Comparison of ENCODE assay signal across 17 cellular contexts in the genomic region with DNA sequence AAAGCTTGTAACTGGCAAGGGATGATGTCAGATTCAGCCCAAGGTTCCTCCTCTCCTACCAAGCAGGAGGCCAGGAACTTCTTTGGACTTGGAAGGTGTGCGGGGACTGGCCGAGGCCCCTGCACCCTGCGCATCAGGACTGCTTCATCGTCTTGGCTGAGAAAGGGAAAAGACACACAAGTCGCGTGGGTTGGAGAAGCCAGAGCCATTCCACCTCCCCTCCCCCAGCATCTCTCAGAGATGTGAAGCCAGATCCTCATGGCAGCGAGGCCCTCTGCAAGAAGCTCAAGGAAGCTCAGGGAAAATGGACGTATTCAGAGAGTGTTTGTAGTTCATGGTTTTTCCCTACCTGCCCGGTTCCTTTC. TPM values are rescaled to one million over a fixed set of nuclear protein-coding genes. Genes with fewer than 3 reads are reported as not detected.
A peak's percentile ranks its signal among the peaks of the same experiment; 100 is the strongest.
DNase-seq lines count a peak whose midpoint lies in the region; ATAC-seq, FAIRE-seq and TF ChIP-seq lines count a peak whose summit lies in the region.
"Had no signal": no experiment of that assay in that cellular context is flagged by ENCODE, and none has a peak within 500 bp of the region (broad histone marks: within the 10 kb centered on the region; RNA-seq: fewer than 3 reads in every experiment).

No MANE protein-coding gene starts in this region.

- H3K27ac Mint-ChIP-seq in CD4-positive, CD25-positive, alpha-beta regulatory T cell: peak overlapping the region; percentile 66 to 92 (median 67)
- H3K27ac Mint-ChIP-seq in activated T-helper 2 cell treated with anti-CD3 and anti-CD28 coated beads, Interferon-gamma antibody, Interleukin-2, Interleukin-4, amounts not matched to agents 10 μg/mL and 5 μg/mL and 100 μg/mL, durations not matched to agents 14 hours and 24 hours and 36 hours: peak overlapping the region; percentile 68
- H3K27ac Mint-ChIP-seq in naive B cell: peak overlapping the region in 4 of 6 donors; percentile 39 to 71 (median 58)

- no peak overlapping the region for H3K4me2 ChIP-seq in GM23248 (ENCODE audit: unreplicated experiment)

- H3K36me3 ChIP-seq in CD4-positive, CD25-positive, alpha-beta regulatory T cell (ENCODE audit: control insufficient read depth, insufficient read depth, low read length): peaks cover 64% of the 10 kb centered on the region
- peaks cover 26% of the 10 kb centered on the region for H3K36me3 ChIP-seq in GM23248 (ENCODE audit: low read depth)
- H3K36me3 ChIP-seq in pancreas: peaks cover 11 to 64% (median 49%) of the 10 kb centered on the region in 3 donors
- no peaks in the 10 kb centered on the region for H3K36me3 ChIP-seq in BE2C
- H3K36me3 ChIP-seq: uterus had no signal

- no peaks in the 10 kb centered on the region for H3K9me3 ChIP-seq in CD4-positive, CD25-positive, alpha-beta regulatory T cell (ENCODE audit: control insufficient read depth in 2 of 2, low read length in 2 of 2)
- no peaks in the 10 kb centered on the region for H3K9me3 ChIP-seq in GM23248 (ENCODE audit: low read depth)
- H3K9me3 ChIP-seq in pancreas: no peaks in the 10 kb centered on the region
- no peaks in the 10 kb centered on the region for H3K9me3 ChIP-seq in BE2C
- H3K9me3 ChIP-seq: uterus had no signal

- H3K4me1 ChIP-seq in CD4-positive, CD25-positive, alpha-beta regulatory T cell (ENCODE audit: control insufficient read depth, insufficient read depth, low read length, poor library complexity, severe bottlenecking): peaks cover 72% of the 10 kb centered on the region
- H3K4me1 ChIP-seq in GM23248 (ENCODE audit: insufficient read depth): peaks cover 12% of the 10 kb centered on the region; the same call in 1 of the 2 replicates
- H3K4me1 ChIP-seq in pancreas: no peaks in the 10 kb centered on the region
- no peaks in the 10 kb centered on the region for H3K4me1 ChIP-seq in BE2C
- H3K4me1 ChIP-seq: uterus had no signal

- intact Hi-C loops in activated T-helper 2 cell treated with anti-CD3 and anti-CD28 coated beads, Interferon-gamma antibody, Interleukin-2, Interleukin-4, amounts not matched to agents 10 μg/mL and 5 μg/mL and 100 μg/mL, durations not matched to agents 14 hours and 24 hours and 36 hours (cut with micrococcal nuclease): no loop called here
- intact Hi-C loops in pancreas (cut with DNase I): no loop called here

- H4K20me1 ChIP-seq in GM23248 (ENCODE audit: insufficient read depth): no peaks in the 10 kb centered on the region

- peak overlapping the region; percentile 21 for H3K4me3 ChIP-seq in CD4-positive, CD25-positive, alpha-beta regulatory T cell (ENCODE audit: low read depth, low read length)
- H3K4me3 ChIP-seq in GM23248: no peak overlapping the region
- H3K4me3 ChIP-seq in pancreas: no peak overlapping the region
- H3K4me3 ChIP-seq in BE2C (ENCODE audit: low read depth, low read length): no peak overlapping the region
- H3K4me3 ChIP-seq: uterus had no signal

- H3K9me3 Mint-ChIP-seq in CD4-positive, CD25-positive, alpha-beta regulatory T cell: peaks cover 0 to 7% (median 2%) of the 10 kb centered on the region in 7 donors
- peaks cover 14% of the 10 kb centered on the region for H3K9me3 Mint-ChIP-seq in activated T-helper 2 cell treated with anti-CD3 and anti-CD28 coated beads, Interferon-gamma antibody, Interleukin-2, Interleukin-4, amounts not matched to agents 10 μg/mL and 5 μg/mL and 100 μg/mL, durations not matched to agents 14 hours and 24 hours and 36 hours
- H3K9me3 Mint-ChIP-seq in naive B cell: peaks cover 0 to 6% (median 0%) of the 10 kb centered on the region in 7 donors

- no peaks in the 10 kb centered on the region for H3K27me3 ChIP-seq in CD4-positive, CD25-positive, alpha-beta regulatory T cell (ENCODE audit: control insufficient read depth, insufficient read depth, low read length)
- no peaks in the 10 kb centered on the region for H3K27me3 ChIP-seq in GM23248 (replicated peaks; ENCODE audit: insufficient read depth)
- no peaks in the 10 kb centered on the region for H3K27me3 ChIP-seq in pancreas
- H3K27me3 ChIP-seq in BE2C: no peaks in the 10 kb centered on the region
- H3K27me3 ChIP-seq: uterus had no signal

- WGBS in GM23248 (ENCODE audit: low coverage in 1 of 2, low lambda C conversion rate in 2 of 2, missing lambda C conversion rate in 2 of 2), 2 experiments: 93 to 99% methylated on average over 9 of the region's 9 CpGs
- 90 to 97% methylated on average over 9 of the region's 9 CpGs for WGBS in pancreas, 2 donors

- peaks cover 10% of the 10 kb centered on the region; the same call in 1 of the 2 replicates for H3F3A ChIP-seq in GM23248 (ENCODE audit: insufficient read depth)

- peaks cover 19% of the 10 kb centered on the region for H3K27me3 Mint-ChIP-seq in CD4-positive, CD25-positive, alpha-beta regulatory T cell
- H3K27me3 Mint-ChIP-seq in activated T-helper 2 cell treated with anti-CD3 and anti-CD28 coated beads, Interferon-gamma antibody, Interleukin-2, Interleukin-4, amounts not matched to agents 10 μg/mL and 5 μg/mL and 100 μg/mL, durations not matched to agents 14 hours and 24 hours and 36 hours (ENCODE audit: low read depth): no peaks in the 10 kb centered on the region
- H3K27me3 Mint-ChIP-seq in naive B cell: no peaks in the 10 kb centered on the region
- H3K27me3 Mint-ChIP-seq: activated B cell treated with CpG ODN at 0.5 μM for 24 hours had no signal

- TF ChIP-seq CTCF in pancreas (IDR thresholded peaks at IDR 0.05): no peak
- TF ChIP-seq CTCF in BE2C (IDR thresholded peaks at IDR 0.05; ENCODE audit: low read depth, low read length): no peak

- no peak overlapping the region for H2AFZ ChIP-seq in GM23248

- FAIRE-seq in urothelium cell line (lab: Jason Lieb, UNC) (no peak), pancreas (lab: Jason Lieb, UNC) (no peak)

- peak overlapping the region; percentile 97 for H3K27ac ChIP-seq in CD4-positive, CD25-positive, alpha-beta regulatory T cell (ENCODE audit: insufficient read depth, low read length, poor library complexity, severe bottlenecking)
- H3K27ac ChIP-seq in GM23248 (peak overlapping the region; percentile 22; the same call in 1 of the 2 replicates), pancreas (no peak overlapping the region)
- H3K27ac ChIP-seq: uterus had no signal

- H3K79me2 ChIP-seq in GM23248 (ENCODE audit: insufficient read depth): no peaks in the 10 kb centered on the region

- H3K9ac ChIP-seq in GM23248: no peak overlapping the region

- H3K4me1 Mint-ChIP-seq in CD4-positive, CD25-positive, alpha-beta regulatory T cell: peaks cover 34 to 84% (median 59%) of the 10 kb centered on the region in 4 donors
- peaks cover 69% of the 10 kb centered on the region for H3K4me1 Mint-ChIP-seq in activated T-helper 2 cell treated with anti-CD3 and anti-CD28 coated beads, Interferon-gamma antibody, Interleukin-2, Interleukin-4, amounts not matched to agents 10 μg/mL and 5 μg/mL and 100 μg/mL, durations not matched to agents 14 hours and 24 hours and 36 hours (ENCODE audit: low read depth)
- H3K4me1 Mint-ChIP-seq in naive B cell: peaks cover 12 to 23% (median 21%) of the 10 kb centered on the region in 3 donors

- no peak for ATAC-seq in CD4-positive, CD25-positive, alpha-beta regulatory T cell (ENCODE audit: low read depth in 2 of 2)
- ATAC-seq in naive B cell (ENCODE audit: low read depth in 2 of 2): no peak
- ATAC-seq in pancreas: no peak

- no peak for DNase-seq in CD4-positive, CD25-positive, alpha-beta regulatory T cell
- DNase-seq in GM23248 (no peak), naive B cell (no peak), urothelium cell line (ENCODE audit: low spot score) (no peak), pancreas (no peak), BE2C (no peak)
- DNase-seq in activated T-helper 2 cell treated with anti-CD3 and anti-CD28 coated beads, Interferon-gamma antibody, Interleukin-2, Interleukin-4, amounts not matched to agents 10 μg/mL and 5 μg/mL and 100 μg/mL, durations not matched to agents 14 hours and 24 hours and 36 hours (ENCODE audit: low spot score): no peak
- DNase-seq: activated B cell treated with CpG ODN at 0.5 μM for 24 hours; COR-L47; GDM1; GOT3; KG1; NCI-H1694 treated with DMSO at 0.1 percent for 48 hours; NCI-H526; retina; stimulated activated CD4-positive, alpha-beta T cell treated with anti-CD3 and anti-CD28 coated beads, Interleukin-1b, Interleukin-23, amount 100 ng/mL, for 48 hours; uterus had no signal

- peak overlapping the region in 2 of 4 donors; percentile 16 to 52 for H3K4me3 Mint-ChIP-seq in CD4-positive, CD25-positive, alpha-beta regulatory T cell
- H3K4me3 Mint-ChIP-seq in activated T-helper 2 cell treated with anti-CD3 and anti-CD28 coated beads, Interferon-gamma antibody, Interleukin-2, Interleukin-4, amounts not matched to agents 10 μg/mL and 5 μg/mL and 100 μg/mL, durations not matched to agents 14 hours and 24 hours and 36 hours (ENCODE audit: low read depth): no peak overlapping the region
- H3K4me3 Mint-ChIP-seq in naive B cell: no peak overlapping the region
- H3K4me3 Mint-ChIP-seq: activated B cell treated with CpG ODN at 0.5 μM for 24 hours had no signal

- peaks cover 55% of the 10 kb centered on the region for H3K36me3 Mint-ChIP-seq in CD4-positive, CD25-positive, alpha-beta regulatory T cell
- H3K36me3 Mint-ChIP-seq in activated T-helper 2 cell treated with anti-CD3 and anti-CD28 coated beads, Interferon-gamma antibody, Interleukin-2, Interleukin-4, amounts not matched to agents 10 μg/mL and 5 μg/mL and 100 μg/mL, durations not matched to agents 14 hours and 24 hours and 36 hours (ENCODE audit: low read depth): peaks cover 92% of the 10 kb centered on the region
- H3K36me3 Mint-ChIP-seq in naive B cell: peaks cover 19 to 20% of the 10 kb centered on the region in 2 donors

- no peaks in the 10 kb centered on the region for H3K9me2 ChIP-seq in GM23248 (ENCODE audit: insufficient read depth)

- in situ Hi-C loops in GM23248 (cut with MboI): no loop called here

RNA-seq across cellular contexts. Expression of gene TNFAIP3, which starts 14.4 kb away (rescaled TPM):
- total RNA-seq in CD4-positive, CD25-positive, alpha-beta regulatory T cell: 3,783 TPM
- polyA plus RNA-seq in CD4-positive, CD25-positive, alpha-beta regulatory T cell: 100 to 1,000 TPM in 2 of 4 donors, 10 to 100 TPM in 2; 70.5 to 103 (median 86.4) TPM
- total RNA-seq in GM23248 (2014; rRNA removed; shearing (Covaris generic)): 2.1 and 2.7 TPM in 2 replicates
- polyA plus RNA-seq in GM23248 (2016; fragmentation: Nextera tagmentation; extraction: Ambion mirVana) (6.3 and 7.4 TPM in 2 replicates), naive B cell (ENCODE audit: low read depth in 6 of 6) (10 to 100 TPM in 5 of 6 donors, 1 to 10 TPM in 1; 4.0 to 48.4 (median 33.8) TPM), pancreas (10 to 100 TPM; 13.9 to 14.5 TPM)
- 250 and 251 TPM in 2 replicates for total RNA-seq in activated T-helper 2 cell treated with anti-CD3 and anti-CD28 coated beads, Interferon-gamma antibody, Interleukin-2, Interleukin-4, amounts not matched to agents 10 μg/mL and 5 μg/mL and 100 μg/mL, durations not matched to agents 14 hours and 24 hours and 36 hours
- total RNA-seq in pancreas: 10 to 100 TPM in 5 of 6 donors, 1 to 10 TPM in 1; 9.3 to 59.2 (median 13.5) TPM
- 0.49 TPM for polyA plus RNA-seq in BE2C (2012; ENCODE audit: insufficient read depth, insufficient read length, low read depth)

Comparison
In these comparisons a context has a peak if more than half of its experiments do, and no peak if none do; other contexts are left out.
1. H3K27ac ChIP-seq: peak in CD4-positive, CD25-positive, alpha-beta regulatory T cell (single experiment) and GM23248 (single experiment); none in pancreas (0 of 4).
2. RNA of gene TNFAIP3, which starts 14.4 kb away (total RNA-seq): 3,783 TPM in CD4-positive, CD25-positive, alpha-beta regulatory T cell (single experiment); 250 to 251 TPM in activated T-helper 2 cell treated with anti-CD3 and anti-CD28 coated beads, Interferon-gamma antibody, Interleukin-2, Interleukin-4, amounts not matched to agents 10 μg/mL and 5 μg/mL and 100 μg/mL, durations not matched to agents 14 hours and 24 hours and 36 hours, 9.3 to 59.2 TPM in pancreas and 2.1 to 2.7 TPM in GM23248; every median in the first group is over 10 times any median in the second.
3. Peak in every context shown above with its lines, with median percentiles within 50 percentile points of each other: H3K27ac Mint-ChIP-seq.